ENCODE assay signal across 8 cellular contexts in the genomic region with DNA sequence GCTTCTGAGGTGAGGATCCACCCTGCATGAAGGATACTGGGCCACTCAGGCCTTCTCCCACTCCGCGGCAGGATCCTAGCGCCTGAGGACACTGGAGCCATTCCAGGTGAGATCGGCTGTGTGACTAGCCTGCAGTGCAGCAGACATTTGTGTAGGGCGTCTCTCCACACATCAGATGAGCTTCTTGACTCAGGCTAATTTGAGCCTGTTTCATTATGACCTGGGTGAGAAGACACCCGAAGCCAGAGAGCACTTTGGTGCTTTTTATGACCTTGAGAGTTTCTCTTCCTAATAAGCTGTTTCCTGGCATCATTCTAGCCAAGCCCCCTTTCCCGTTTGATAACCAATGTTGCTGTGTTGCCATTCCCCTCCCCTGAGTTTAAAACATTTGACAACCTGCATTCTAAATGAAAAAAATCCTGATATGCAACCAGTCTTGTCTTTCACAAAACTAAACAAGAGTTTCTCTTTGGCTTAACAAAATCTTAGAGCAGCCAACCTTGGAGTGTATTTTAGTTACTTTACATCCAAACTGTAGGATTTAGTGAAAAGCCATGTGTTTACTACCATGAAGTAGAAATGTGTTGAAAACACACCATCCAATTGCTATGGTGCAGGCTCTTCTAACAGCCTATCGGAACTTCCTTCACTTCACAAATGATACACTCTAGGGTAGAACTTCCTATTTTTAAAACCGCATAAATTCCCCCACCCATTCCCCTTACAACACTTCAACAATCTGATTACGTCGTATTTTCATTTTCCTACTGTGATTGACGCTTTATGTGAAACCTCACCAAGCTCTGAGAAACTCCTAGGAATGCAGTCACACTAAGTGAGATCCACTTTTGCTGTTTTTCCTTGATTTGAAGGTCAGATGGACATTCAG.
DNase-seq lines count a peak whose midpoint lies in the region; ATAC-seq and TF ChIP-seq lines count a peak whose summit lies in the region.

No MANE protein-coding gene starts in this region.

- H3K36me3 ChIP-seq in heart left ventricle (no peaks in the 10 kb centered on the region), left ventricle myocardium inferior (no peaks in the 10 kb centered on the region), thymus (ENCODE audit: control insufficient read depth, insufficient read depth) (no peaks in the 10 kb centered on the region), esophagus muscularis mucosa (no peaks in the 10 kb centered on the region)

- peaks cover 0 to 16% (median 0%) of the 10 kb centered on the region in 9 donors for H3K27me3 ChIP-seq in heart left ventricle
- no peaks in the 10 kb centered on the region for H3K27me3 ChIP-seq in left ventricle myocardium inferior (ENCODE audit: low read depth)
- H3K27me3 ChIP-seq in thymus (ENCODE audit: control insufficient read depth, insufficient read depth): no peaks in the 10 kb centered on the region
- H3K27me3 ChIP-seq in esophagus muscularis mucosa: no peaks in the 10 kb centered on the region

- TF ChIP-seq CTCF in heart left ventricle (IDR thresholded peaks at IDR 0.05): no peak
- no peak for TF ChIP-seq CTCF in left ventricle myocardium inferior (IDR thresholded peaks at IDR 0.05; ENCODE audit: borderline replicate concordance)
- no peak for TF ChIP-seq CTCF in esophagus muscularis mucosa (IDR thresholded peaks at IDR 0.05)
- TF ChIP-seq CTCF in glutamatergic neuron (IDR thresholded peaks at IDR 0.05; ENCODE audit: partially characterized antibody, unreplicated experiment): no peak

- peaks cover 2% of the 10 kb centered on the region for H3K36me3 Mint-ChIP-seq in T-helper 2 cell treated with Interferon-gamma antibody and Interleukin-4, amounts not matched to agents 5 μg/mL and 100 μg/mL, for 36 hours (ENCODE audit: low read depth)
- H3K36me3 Mint-ChIP-seq in glutamatergic neuron (ENCODE audit: unreplicated experiment): no peaks in the 10 kb centered on the region

- H3K4me3 Mint-ChIP-seq in T-helper 2 cell treated with Interferon-gamma antibody and Interleukin-4, amounts not matched to agents 5 μg/mL and 100 μg/mL, for 36 hours: peak overlapping the region; percentile 50
- no peak overlapping the region for H3K4me3 Mint-ChIP-seq in glutamatergic neuron (ENCODE audit: unreplicated experiment)

- no peaks in the 10 kb centered on the region for H3K9me3 Mint-ChIP-seq in T-helper 2 cell treated with Interferon-gamma antibody and Interleukin-4, amounts not matched to agents 5 μg/mL and 100 μg/mL, for 36 hours
- peaks cover 1% of the 10 kb centered on the region for H3K9me3 Mint-ChIP-seq in glutamatergic neuron (ENCODE audit: unreplicated experiment)

- no peak overlapping the region for H3K4me3 ChIP-seq in heart left ventricle
- H3K4me3 ChIP-seq in left ventricle myocardium inferior: no peak overlapping the region
- no peak overlapping the region for H3K4me3 ChIP-seq in thymus (ENCODE audit: low read length)
- H3K4me3 ChIP-seq in esophagus muscularis mucosa: no peak overlapping the region

- H3K27me3 Mint-ChIP-seq in T-helper 2 cell treated with Interferon-gamma antibody and Interleukin-4, amounts not matched to agents 5 μg/mL and 100 μg/mL, for 36 hours (ENCODE audit: low read depth): no peaks in the 10 kb centered on the region
- peaks cover 2% of the 10 kb centered on the region for H3K27me3 Mint-ChIP-seq in glutamatergic neuron (ENCODE audit: unreplicated experiment)

- H3K4me1 ChIP-seq in heart left ventricle: peaks cover 0 to 27% (median 0%) of the 10 kb centered on the region in 12 donors
- H3K4me1 ChIP-seq in left ventricle myocardium inferior: no peaks in the 10 kb centered on the region
- no peaks in the 10 kb centered on the region for H3K4me1 ChIP-seq in thymus (ENCODE audit: control insufficient read depth, insufficient read depth, low read length)
- H3K4me1 ChIP-seq in esophagus muscularis mucosa: peaks cover 0 to 12% (median 4%) of the 10 kb centered on the region in 4 donors

- H3K9me3 ChIP-seq in heart left ventricle (no peaks in the 10 kb centered on the region), left ventricle myocardium inferior (replicated peaks) (no peaks in the 10 kb centered on the region), thymus (ENCODE audit: control insufficient read depth) (no peaks in the 10 kb centered on the region), esophagus muscularis mucosa (no peaks in the 10 kb centered on the region)

- H3K27ac ChIP-seq in heart left ventricle (no peak overlapping the region), left ventricle myocardium inferior (replicated peaks) (no peak overlapping the region), thymus (ENCODE audit: low read depth) (peak overlapping the region; percentile 31), esophagus muscularis mucosa (replicated peaks in 1 of 4) (no peak overlapping the region)

- ATAC-seq in heart left ventricle (peak in 3 of 4 donors; percentile 45 to 74 (median 74)), HG03025 (IDR thresholded peaks at IDR 0.05; ENCODE audit: low FRiP score, unreplicated experiment) (peak; percentile 85)

- H3K4me1 Mint-ChIP-seq in T-helper 2 cell treated with Interferon-gamma antibody and Interleukin-4, amounts not matched to agents 5 μg/mL and 100 μg/mL, for 36 hours (ENCODE audit: low read depth): peaks cover 23% of the 10 kb centered on the region
- H3K4me1 Mint-ChIP-seq in glutamatergic neuron (ENCODE audit: low read depth, unreplicated experiment): no peaks in the 10 kb centered on the region

- no peak for TF ChIP-seq EP300 in esophagus muscularis mucosa (IDR thresholded peaks at IDR 0.05)

- DNase-seq in heart left ventricle: no peak
- no peak for DNase-seq in left ventricle myocardium inferior
- DNase-seq in T-helper 2 cell treated with Interferon-gamma antibody and Interleukin-4, amounts not matched to agents 5 μg/mL and 100 μg/mL, for 36 hours (ENCODE audit: low spot score): no peak
- no peak for DNase-seq in esophagus muscularis mucosa (ENCODE audit: extremely low spot score)
- DNase-seq in UCSD-AML1 (lab: John Stamatoyannopoulos, UW; ENCODE audit: unreplicated experiment): no peak
- DNase-seq in glutamatergic neuron: no peak

- no peak for TF ChIP-seq POLR2A in heart left ventricle (IDR thresholded peaks at IDR 0.05)
- no peak for TF ChIP-seq POLR2A in esophagus muscularis mucosa (IDR thresholded peaks at IDR 0.05; ENCODE audit: low read depth)

- 63 to 76% (median 74%) methylated on average over 12 of the region's 12 CpGs for WGBS in heart left ventricle, 4 donors
- WGBS in thymus: 56% methylated on average over 12 of the region's 12 CpGs
- 66% methylated on average over 8 of the region's 12 CpGs for WGBS in esophagus muscularis mucosa

- intact Hi-C loops in heart left ventricle (cut with DNase I) (no loop called here), left ventricle myocardium inferior (cut with micrococcal nuclease) (no loop called here), esophagus muscularis mucosa (cut with DNase I) (no loop called here)

- H3K27ac Mint-ChIP-seq in T-helper 2 cell treated with Interferon-gamma antibody and Interleukin-4, amounts not matched to agents 5 μg/mL and 100 μg/mL, for 36 hours: peak overlapping the region; percentile 52
- no peak overlapping the region for H3K27ac Mint-ChIP-seq in glutamatergic neuron (ENCODE audit: unreplicated experiment)
